ENCODE assay signal across 8 cellular contexts in genomic region chr1:221708987-221709386, GRCh38. TPM values are rescaled to one million over a fixed set of nuclear protein-coding genes. Genes with fewer than 3 reads are reported as not detected.
A peak's percentile ranks its signal among the peaks of the same experiment; 100 is the strongest.
DNase-seq lines count a peak whose midpoint lies in the region; ATAC-seq and TF ChIP-seq lines count a peak whose summit lies in the region.

No MANE protein-coding gene starts in this region.

- DNase-seq in stimulated activated CD4-positive, alpha-beta T cell treated with anti-CD3 and anti-CD28 coated beads, Interleukin-2, amount 100 ng/mL, for 4 hours (ENCODE audit: low read depth) = peak; percentile 13
- no peak for DNase-seq in stimulated activated CD4-positive, alpha-beta T cell treated with anti-CD3 and anti-CD28 coated beads, Interleukin-2, amount 100 ng/mL, for 48 hours
- DNase-seq in astrocyte of the cerebellum (ENCODE audit: low read depth) (peak; percentile 73), left lobe of liver (ENCODE audit: low spot score) (no peak), superior temporal gyrus (ENCODE audit: extremely low spot score) (peak; percentile 97), vagina (ENCODE audit: extremely low spot score in 2 of 2) (no peak)

- no peaks in the 10 kb centered on the region for H4K20me1 ChIP-seq in OCI-LY3 (ENCODE audit: insufficient read depth, low read length)

- H3K36me3 ChIP-seq in OCI-LY3 (replicated peaks; ENCODE audit: low read depth, low read length) (peaks cover 31% of the 10 kb centered on the region), vagina (peaks cover 0 to 6% of the 10 kb centered on the region in 2 donors)

- H3K4me2 ChIP-seq in OCI-LY3 (ENCODE audit: low read length) = peak overlapping the region; percentile 64

- intact Hi-C loops in vagina (cut with DNase I) = no loop called here

- H3K27me3 ChIP-seq in OCI-LY3 (ENCODE audit: low read depth, low read length) = no peaks in the 10 kb centered on the region
- no peaks in the 10 kb centered on the region for H3K27me3 ChIP-seq in vagina

- H3K27ac ChIP-seq in OCI-LY3 (ENCODE audit: low read length) (peak overlapping the region; percentile 48; the same call in 1 of the 2 replicates), vagina (no peak overlapping the region)

- H3K4me1 ChIP-seq in OCI-LY3 (ENCODE audit: low read length) (peaks cover 55% of the 10 kb centered on the region), vagina (no peaks in the 10 kb centered on the region)

- ATAC-seq in HG03575 (IDR thresholded peaks at IDR 0.05; ENCODE audit: extremely low read depth, insufficient number of reproducible peaks, low FRiP score, unreplicated experiment) (peak; percentile 28), left lobe of liver (peak; percentile 47)

- H2AFZ ChIP-seq in OCI-LY3 (ENCODE audit: low read depth, low read length) = no peak overlapping the region

- no peak for TF ChIP-seq CTCF in OCI-LY3 (IDR thresholded peaks at IDR 0.05; ENCODE audit: low read depth, low read length)
- TF ChIP-seq CTCF in astrocyte of the cerebellum (IDR thresholded peaks at IDR 0.05; ENCODE audit: low read depth, low read length, missing control alignments) = no peak
- no peak for TF ChIP-seq CTCF in vagina (IDR thresholded peaks at IDR 0.05)

- no peak overlapping the region for H3K4me3 ChIP-seq in OCI-LY3 (ENCODE audit: low read length)
- no peak overlapping the region for H3K4me3 ChIP-seq in astrocyte of the cerebellum (ENCODE audit: low read depth, low read length)
- H3K4me3 ChIP-seq in vagina = no peak overlapping the region

- H3K9me3 ChIP-seq in OCI-LY3 (ENCODE audit: insufficient read depth, low read length) (no peaks in the 10 kb centered on the region), vagina (no peaks in the 10 kb centered on the region)

- TF ChIP-seq POLR2A in vagina (IDR thresholded peaks at IDR 0.05) = no peak

- in situ Hi-C loops in astrocyte of the cerebellum (cut with HindIII; ENCODE audit: low sequenced_read_pairs) = no loop called here

- no peak overlapping the region for H3K9ac ChIP-seq in OCI-LY3 (ENCODE audit: low read length)

- H3K79me2 ChIP-seq in OCI-LY3 (ENCODE audit: low read length) = peaks cover 64% of the 10 kb centered on the region

RNA-seq across cellular contexts. Expression of gene DUSP10, which starts 32.9 kb away (rescaled TPM):
- total RNA-seq in left lobe of liver = 7.4 TPM
- 4.7 TPM for total RNA-seq in vagina

Comparison
In these comparisons a context has a peak if more than half of its experiments do, and no peak if none do; other contexts are left out.
1. DNase-seq: peak in stimulated activated CD4-positive, alpha-beta T cell treated with anti-CD3 and anti-CD28 coated beads, Interleukin-2, amount 100 ng/mL, for 4 hours (single experiment), astrocyte of the cerebellum (single experiment) and superior temporal gyrus (single experiment); none in stimulated activated CD4-positive, alpha-beta T cell treated with anti-CD3 and anti-CD28 coated beads, Interleukin-2, amount 100 ng/mL, for 48 hours (0 of 2), left lobe of liver (single experiment) and vagina (0 of 2).